ENCODE assay signal across 10 cellular contexts in the genomic region with DNA sequence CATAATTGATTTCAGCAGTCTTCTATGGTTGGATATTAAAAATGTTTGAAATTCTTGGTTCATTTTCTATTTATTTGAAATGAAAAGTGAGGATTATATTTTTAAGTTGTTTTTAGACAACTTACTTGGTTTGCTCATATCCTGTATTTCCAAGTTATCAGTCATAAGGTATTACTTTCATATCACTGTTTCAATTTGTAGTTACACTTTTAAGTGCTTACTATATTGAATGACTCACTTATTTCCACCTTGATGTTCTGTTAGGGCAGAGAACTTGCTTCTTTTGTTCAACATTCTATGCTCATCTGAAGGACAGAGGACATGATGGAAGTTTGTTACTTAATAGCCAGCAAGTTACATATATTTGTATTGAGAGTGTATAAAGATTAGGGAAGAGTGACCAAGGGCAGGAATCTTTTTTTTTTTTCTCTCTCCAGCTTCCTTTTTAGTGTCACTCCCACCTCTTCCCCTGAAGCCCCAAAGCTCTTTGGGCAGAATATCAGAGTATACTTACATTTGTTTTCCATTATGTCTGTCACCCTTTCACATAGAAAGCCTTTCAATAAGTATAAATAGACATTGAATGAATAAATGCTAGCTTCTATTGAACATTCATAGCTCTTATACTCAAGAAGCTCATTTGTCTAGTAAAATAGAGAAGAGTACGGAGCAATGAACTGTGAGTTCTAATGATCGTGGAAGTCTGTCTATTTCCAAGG. TPM values are rescaled to one million over a fixed set of nuclear protein-coding genes. Genes with fewer than 3 reads are reported as not detected.
A peak's percentile ranks its signal among the peaks of the same experiment; 100 is the strongest.
DNase-seq lines count a peak whose midpoint lies in the region; ATAC-seq lines count a peak whose summit lies in the region.
"Had no signal": no experiment of that assay in that cellular context is flagged by ENCODE, and none has a peak within 500 bp of the region (broad histone marks: within the 10 kb centered on the region; RNA-seq: fewer than 3 reads in every experiment).

No MANE protein-coding gene starts in this region.

- H3K9me3 Mint-ChIP-seq in natural killer cell treated with Interleukin-12 subunit alpha and Interleukin-12 subunit beta and Interleukin-15 and Interleukin-18, amount 100 ng/mL, for 72 hours, result no peaks in the 10 kb centered on the region
- H3K9me3 Mint-ChIP-seq: naive thymus-derived CD4-positive, alpha-beta T cell had no signal

- no peaks in the 10 kb centered on the region for H3K27me3 Mint-ChIP-seq in natural killer cell treated with Interleukin-12 subunit alpha and Interleukin-12 subunit beta and Interleukin-15 and Interleukin-18, amount 100 ng/mL, for 72 hours
- H3K27me3 Mint-ChIP-seq: naive thymus-derived CD4-positive, alpha-beta T cell had no signal

- peak; percentile 91 to 93 for ATAC-seq in activated CD4-positive, CD25-positive, alpha-beta regulatory T cell treated with anti-CD3 and anti-CD28 coated beads, Interleukin-2, amount 50 U/mL, for 24 hours
- ATAC-seq in HG02610 (IDR thresholded peaks at IDR 0.05; ENCODE audit: unreplicated experiment) (peak; percentile 97), HG03565 (IDR thresholded peaks at IDR 0.05; ENCODE audit: unreplicated experiment) (peak; percentile 98)
- peak in 1 of 2 donors; percentile 77 for ATAC-seq in natural killer cell treated with Interleukin-12 subunit alpha and Interleukin-12 subunit beta and Interleukin-15 and Interleukin-18, amount 100 ng/mL, for 72 hours
- ATAC-seq: naive thymus-derived CD4-positive, alpha-beta T cell had no signal

- no peak overlapping the region for H3K4me3 Mint-ChIP-seq in natural killer cell treated with Interleukin-12 subunit alpha and Interleukin-12 subunit beta and Interleukin-15 and Interleukin-18, amount 100 ng/mL, for 72 hours

- no peak for DNase-seq in activated CD4-positive, CD25-positive, alpha-beta regulatory T cell (lab: John Stamatoyannopoulos, UW)
- DNase-seq in natural killer cell treated with Interleukin-12 subunit alpha and Interleukin-12 subunit beta and Interleukin-15 and Interleukin-18, amount 100 ng/mL, for 72 hours (ENCODE audit: low spot score), result no peak
- DNase-seq in NCI-H2029 (lab: John Stamatoyannopoulos, UW), result no peak
- no peak for DNase-seq in NCI-H524 (lab: John Stamatoyannopoulos, UW)
- no peak for DNase-seq in NCI-H345 (lab: John Stamatoyannopoulos, UW)
- DNase-seq: MV-4-11; naive thymus-derived CD4-positive, alpha-beta T cell had no signal

- peaks cover 13 to 16% of the 10 kb centered on the region in 2 donors for H3K4me1 Mint-ChIP-seq in natural killer cell treated with Interleukin-12 subunit alpha and Interleukin-12 subunit beta and Interleukin-15 and Interleukin-18, amount 100 ng/mL, for 72 hours (ENCODE audit: low read depth in 2 of 2)

- peak overlapping the region; percentile 23 to 64 for H3K27ac Mint-ChIP-seq in natural killer cell treated with Interleukin-12 subunit alpha and Interleukin-12 subunit beta and Interleukin-15 and Interleukin-18, amount 100 ng/mL, for 72 hours

- H3K36me3 Mint-ChIP-seq in natural killer cell treated with Interleukin-12 subunit alpha and Interleukin-12 subunit beta and Interleukin-15 and Interleukin-18, amount 100 ng/mL, for 72 hours, result no peaks in the 10 kb centered on the region

RNA-seq across cellular contexts. Expression of a gene that starts 28.1 kb away (rescaled TPM):
- total RNA-seq in natural killer cell treated with Interleukin-12 subunit alpha and Interleukin-12 subunit beta and Interleukin-15 and Interleukin-18, amount 100 ng/mL, for 72 hours, result 10 to 100 TPM; 56.3 to 74.4 TPM
